Comparison of ENCODE assay signal across 10 cellular contexts in the genomic region with DNA sequence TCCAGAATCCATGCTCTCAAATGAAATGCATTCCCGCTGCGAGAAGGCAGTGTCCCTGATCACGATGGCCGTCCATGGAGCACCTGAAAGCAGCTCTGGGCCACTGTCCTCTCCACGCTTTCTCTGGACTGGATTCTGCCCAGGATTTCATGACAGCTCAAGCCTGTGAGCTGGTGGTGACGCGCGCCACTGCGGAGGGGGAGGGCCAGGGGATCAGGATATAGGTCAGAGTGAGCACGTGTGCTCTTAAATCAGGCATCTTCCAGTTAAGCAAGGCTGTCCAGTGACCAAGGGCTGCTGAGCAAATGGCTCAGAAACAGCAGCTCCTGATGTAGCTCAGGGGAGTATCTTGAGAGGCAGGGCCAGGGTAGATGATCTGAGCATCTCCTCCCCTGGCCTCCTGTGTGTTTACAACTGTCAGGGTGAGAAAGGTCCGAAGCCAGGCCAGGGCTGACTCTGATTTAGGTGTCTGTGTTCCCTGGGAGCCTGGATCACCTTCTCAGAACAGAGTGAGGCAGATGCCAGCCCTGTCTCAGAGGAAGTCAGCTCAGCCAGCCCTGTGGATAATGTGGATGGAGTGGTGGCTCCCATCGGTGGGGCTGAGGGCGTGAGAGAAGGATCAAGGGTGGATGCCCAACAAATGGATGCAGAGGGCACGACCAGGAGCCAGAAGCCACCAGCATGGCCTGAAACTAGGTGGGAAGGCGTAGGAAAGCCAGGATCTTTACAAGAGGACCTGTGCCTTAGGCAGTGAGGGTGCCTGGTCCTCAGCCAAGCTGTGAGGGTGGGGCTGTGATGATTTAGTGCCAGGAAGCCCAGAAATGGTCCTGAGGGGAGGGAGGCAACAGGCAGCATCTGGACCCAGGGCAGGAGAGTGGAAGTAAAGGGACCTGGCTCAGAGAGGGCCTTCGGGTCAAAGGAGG. TPM values are rescaled to one million over a fixed set of nuclear protein-coding genes. Genes with fewer than 3 reads are reported as not detected.
DNase-seq lines count a peak whose midpoint lies in the region; ATAC-seq, FAIRE-seq and TF ChIP-seq lines count a peak whose summit lies in the region.
"Had no signal": no experiment of that assay in that cellular context is flagged by ENCODE, and none has a peak within 500 bp of the region (broad histone marks: within the 10 kb centered on the region; RNA-seq: fewer than 3 reads in every experiment).

No MANE protein-coding gene starts in this region.

- H3K27me3 ChIP-seq in AG04450 (ENCODE audit: control insufficient read depth, insufficient read depth, low read length): no peaks in the 10 kb centered on the region
- H3K27me3 ChIP-seq: SJSA1 had no signal

- DNase-seq in AG04450 (ENCODE audit: low read depth, low spot score) (no peak), NCI-H2227 (lab: John Stamatoyannopoulos, UW; ENCODE audit: unreplicated experiment) (peak; percentile 43), natural killer cell (no peak), Ammon's horn (ENCODE audit: low spot score) (no peak), urothelium cell line (ENCODE audit: low spot score) (no peak)
- DNase-seq in effector memory CD8-positive, alpha-beta T cell: no peak
- DNase-seq: amniotic stem cell had no signal

- no peak overlapping the region for H3K4me3 ChIP-seq in AG04450 (ENCODE audit: low read depth, low read length)
- H3K4me3 ChIP-seq: SJSA1 had no signal

- peak overlapping the region; percentile 37 to 66 for H3K4me3 Mint-ChIP-seq in effector memory CD8-positive, alpha-beta T cell
- H3K4me3 Mint-ChIP-seq in natural killer cell: no peak overlapping the region

- intact Hi-C loops in natural killer cell (cut with micrococcal nuclease): no loop called here

- peak; percentile 80 for ATAC-seq in effector memory CD8-positive, alpha-beta T cell (replicated peaks)
- ATAC-seq in natural killer cell (peak in 2 of 3 donors; percentile 15 to 17), HG02642 (IDR thresholded peaks at IDR 0.05; ENCODE audit: poor library complexity, unreplicated experiment) (no peak), HG02938 (IDR thresholded peaks at IDR 0.05; ENCODE audit: unreplicated experiment) (no peak)

- H3K9me3 ChIP-seq in AG04450 (ENCODE audit: control insufficient read depth, insufficient read depth, low read length): no peaks in the 10 kb centered on the region; the same call in 1 of the 2 replicates
- H3K9me3 ChIP-seq: SJSA1 had no signal

- TF ChIP-seq CTCF in AG04450 (IDR thresholded peaks at IDR 0.05; ENCODE audit: low read depth, low read length) (no peak), natural killer cell (IDR thresholded peaks at IDR 0.05) (no peak)

- peaks cover 40 to 43% of the 10 kb centered on the region in 2 donors for H3K4me1 Mint-ChIP-seq in effector memory CD8-positive, alpha-beta T cell (ENCODE audit: low read depth in 2 of 2)
- peaks cover 44 to 59% of the 10 kb centered on the region in 2 donors for H3K4me1 Mint-ChIP-seq in natural killer cell

- H3K9me3 Mint-ChIP-seq in effector memory CD8-positive, alpha-beta T cell: no peaks in the 10 kb centered on the region
- no peaks in the 10 kb centered on the region for H3K9me3 Mint-ChIP-seq in natural killer cell

- POLR2A ChIA-PET in AG04450 (lab: Yijun Ruan, JAX): interaction anchor here (0.7 kb wide), 1 partner anchor 30 kb away, joined by 3 read pairs; no protein-coding TSS in a partner anchor

- CTCF ChIA-PET in AG04450 (lab: Charles Lee): no interaction called here

- no peaks in the 10 kb centered on the region for H3K27me3 Mint-ChIP-seq in effector memory CD8-positive, alpha-beta T cell
- H3K27me3 Mint-ChIP-seq in natural killer cell (ENCODE audit: low read depth in 2 of 2): no peaks in the 10 kb centered on the region

- no peak for FAIRE-seq in urothelium cell line (lab: Jason Lieb, UNC)

- peak overlapping the region; percentile 91 to 94 for H3K27ac Mint-ChIP-seq in effector memory CD8-positive, alpha-beta T cell
- H3K27ac Mint-ChIP-seq in natural killer cell: peak overlapping the region; percentile 74 to 83

- peak overlapping the region; percentile 39 for H3K27ac ChIP-seq in AG04450 (ENCODE audit: low read depth, low read length)
- H3K27ac ChIP-seq: SJSA1 had no signal

- H3K36me3 Mint-ChIP-seq in effector memory CD8-positive, alpha-beta T cell (ENCODE audit: insufficient read depth): peaks cover 65% of the 10 kb centered on the region
- peaks cover 6% of the 10 kb centered on the region for H3K36me3 Mint-ChIP-seq in natural killer cell

RNA-seq across cellular contexts. Expression of a gene that starts 55.3 kb away (rescaled TPM):
- 26.7 and 31.2 TPM in 2 replicates for polyA plus RNA-seq in AG04450 (2011; rRNA removed)
- polyA minus RNA-seq in AG04450 (2011; rRNA and poly(A)+ RNA removed): 21.4 and 27.3 TPM in 2 replicates
- total RNA-seq in natural killer cell: 10 to 100 TPM; 17.8 to 28.8 (median 20.9) TPM

Comparison
In these comparisons a context has a peak if more than half of its experiments do, and no peak if none do; other contexts are left out.
1. ATAC-seq: peak in effector memory CD8-positive, alpha-beta T cell (single experiment) and natural killer cell (2 of 3); none in HG02642 (single experiment) and HG02938 (single experiment).